In genomic region chr9:97923529-97924108, GRCh38 we compare ENCODE assay signal across 1 cellular context.
TF ChIP-seq lines count a peak whose summit lies in the region.

No MANE protein-coding gene starts in this region.

TF ChIP-seq in HEK293, 187 proteins besides CTCF, POLR2A, EP300 and RAD21 (continued from another document and continues in another):
- TF ChIP-seq ZNF391 (tag by site-specific recombination; IDR thresholded peaks at IDR 0.05; ENCODE audit: borderline replicate concordance, low read depth), result no peak
- no peak for TF ChIP-seq ZEB2 (tag by site-specific recombination; IDR thresholded peaks at IDR 0.05)
- no peak for TF ChIP-seq FEZF1 (tag by site-specific recombination; IDR thresholded peaks at IDR 0.05)
- no peak for TF ChIP-seq ZNF530 (tag by site-specific recombination; IDR thresholded peaks at IDR 0.05; ENCODE audit: low read depth)
- peak; percentile 43; the same call in 1 of the 2 replicates for TF ChIP-seq ZNF335 (tag by site-specific recombination; conservative IDR thresholded peaks at IDR 0.05)
- no peak for TF ChIP-seq ZNF140 (tag by site-specific recombination; IDR thresholded peaks at IDR 0.05)
- no peak for TF ChIP-seq ATF2 (tag by site-specific recombination; IDR thresholded peaks at IDR 0.05; ENCODE audit: low read depth)
- no peak for TF ChIP-seq ZNF394 (tag by site-specific recombination; IDR thresholded peaks at IDR 0.05; ENCODE audit: borderline replicate concordance)
- TF ChIP-seq KLF9 (tag by site-specific recombination; IDR thresholded peaks at IDR 0.05; ENCODE audit: low read depth), result no peak
- TF ChIP-seq ZNF23 (tag by site-specific recombination; IDR thresholded peaks at IDR 0.05; ENCODE audit: borderline replicate concordance), result no peak
- TF ChIP-seq ZNF664 (tag by site-specific recombination; IDR thresholded peaks at IDR 0.05), result peak; percentile 75; the same call in 1 of the 2 replicates
- no peak for TF ChIP-seq ZNF239 (tag by site-specific recombination; IDR thresholded peaks at IDR 0.05)
- TF ChIP-seq ZNF155 (tag by site-specific recombination; IDR thresholded peaks at IDR 0.05), result no peak
- TF ChIP-seq ZNF513 (tag by site-specific recombination; IDR thresholded peaks at IDR 0.05), result no peak
- no peak for TF ChIP-seq AEBP2 (tag by site-specific recombination; IDR thresholded peaks at IDR 0.05; ENCODE audit: borderline replicate concordance)
- TF ChIP-seq ZIC2 (tag by site-specific recombination; IDR thresholded peaks at IDR 0.05), result no peak
- TF ChIP-seq PRDM2 (tag by site-specific recombination; IDR thresholded peaks at IDR 0.05; ENCODE audit: borderline replicate concordance), result no peak
- no peak for TF ChIP-seq GLI4 (tag by site-specific recombination; IDR thresholded peaks at IDR 0.05)
- TF ChIP-seq ZFHX2 (tag by site-specific recombination; conservative IDR thresholded peaks at IDR 0.05), result no peak
- no peak for TF ChIP-seq KLF1 (tag by site-specific recombination; IDR thresholded peaks at IDR 0.05)
- no peak for TF ChIP-seq ELK4 (IDR thresholded peaks at IDR 0.05; ENCODE audit: borderline replicate concordance, low read depth, low read length)
- TF ChIP-seq ZFP3 (tag by site-specific recombination; IDR thresholded peaks at IDR 0.05; ENCODE audit: low read depth), result no peak
- no peak for TF ChIP-seq ZNF148 (tag by site-specific recombination; IDR thresholded peaks at IDR 0.05; ENCODE audit: borderline replicate concordance)
- no peak for TF ChIP-seq ZNF48 (tag by site-specific recombination; IDR thresholded peaks at IDR 0.05)
- no peak for TF ChIP-seq ZSCAN18 (tag by site-specific recombination; IDR thresholded peaks at IDR 0.05)
- peak; percentile 55 for TF ChIP-seq ZNF366 (tag by site-specific recombination; conservative IDR thresholded peaks at IDR 0.05)
- no peak for TF ChIP-seq MYNN (tag by site-specific recombination; IDR thresholded peaks at IDR 0.05; ENCODE audit: borderline replicate concordance)
- no peak for TF ChIP-seq ZNF518A (tag by site-specific recombination; conservative IDR thresholded peaks at IDR 0.05; ENCODE audit: low read depth)
- no peak for TF ChIP-seq ZFP37 (tag by site-specific recombination; IDR thresholded peaks at IDR 0.05)
- TF ChIP-seq ZNF398 (tag by site-specific recombination; IDR thresholded peaks at IDR 0.05), result no peak
- no peak for TF ChIP-seq OSR2 (tag by site-specific recombination; IDR thresholded peaks at IDR 0.05)
- TF ChIP-seq ZNF549 (tag by site-specific recombination; IDR thresholded peaks at IDR 0.05), result no peak
- no peak for TF ChIP-seq ZNF174 (tag by site-specific recombination; IDR thresholded peaks at IDR 0.05)
- TF ChIP-seq IKZF3 (tag by site-specific recombination; IDR thresholded peaks at IDR 0.05), result no peak
- no peak for TF ChIP-seq ZNF501 (tag by site-specific recombination; IDR thresholded peaks at IDR 0.05)
- no peak for TF ChIP-seq ZNF626 (tag by site-specific recombination; IDR thresholded peaks at IDR 0.05)
